Comparison of ENCODE assay signal across 20 cellular contexts in genomic region chr3:9056581-9056980, GRCh38.
DNase-seq lines count a peak whose midpoint lies in the region; ATAC-seq and TF ChIP-seq lines count a peak whose summit lies in the region.
"Had no signal": no experiment of that assay in that cellular context is flagged by ENCODE, and none has a peak within 500 bp of the region (broad histone marks: within the 10 kb centered on the region; RNA-seq: fewer than 3 reads in every experiment).

No MANE protein-coding gene starts in this region.

- H2BK120ac ChIP-seq in neuronal stem cell (ENCODE audit: low read depth, low read length), result no peak overlapping the region

- H3K4me1 ChIP-seq in ectodermal cell (ENCODE audit: control insufficient read depth, insufficient read depth, low read length) (peaks cover 21% of the 10 kb centered on the region), neuronal stem cell (ENCODE audit: control insufficient read depth in 2 of 2, insufficient read depth in 1 of 2, low read depth in 1 of 2, low read length in 2 of 2) (peaks cover 0 to 14% of the 10 kb centered on the region in 2 donors)

- no peaks in the 10 kb centered on the region for H3K4me1 Mint-ChIP-seq in activated CD8-positive, alpha-beta T cell treated with anti-CD3 and anti-CD28 coated beads, Interleukin-2, amount 10 ng/mL, durations not matched to agents 7 days and 5 days (ENCODE audit: low read depth)
- no peaks in the 10 kb centered on the region for H3K4me1 Mint-ChIP-seq in effector memory CD8-positive, alpha-beta T cell (ENCODE audit: low read depth in 2 of 2)

- H2BK15ac ChIP-seq in neuronal stem cell (ENCODE audit: low read length), result no peak overlapping the region

- no peaks in the 10 kb centered on the region for H3K36me3 Mint-ChIP-seq in activated CD8-positive, alpha-beta T cell treated with anti-CD3 and anti-CD28 coated beads, Interleukin-2, amount 10 ng/mL, durations not matched to agents 7 days and 5 days (ENCODE audit: low read depth)
- H3K36me3 Mint-ChIP-seq in effector memory CD8-positive, alpha-beta T cell (ENCODE audit: insufficient read depth), result peaks cover 3% of the 10 kb centered on the region

- H4K8ac ChIP-seq in neuronal stem cell (ENCODE audit: low read depth, low read length), result no peak overlapping the region

- no peak overlapping the region for H3K4me2 ChIP-seq in neuronal stem cell (ENCODE audit: insufficient read depth, low read length, poor library complexity, severe bottlenecking)

- H3K9me3 ChIP-seq in ectodermal cell (ENCODE audit: control insufficient read depth, low read length), result no peaks in the 10 kb centered on the region
- H3K9me3 ChIP-seq in neuronal stem cell (replicated peaks in 1 of 2; ENCODE audit: control insufficient read depth in 2 of 2, insufficient read depth in 1 of 2, low read depth in 1 of 2, low read length in 2 of 2), result peaks cover 2 to 8% of the 10 kb centered on the region in 2 donors

- peak overlapping the region; percentile 26 for H3K27ac ChIP-seq in ectodermal cell (ENCODE audit: insufficient read depth, low read depth, low read length, poor library complexity, severe bottlenecking)
- no peak overlapping the region for H3K27ac ChIP-seq in neuronal stem cell (replicated peaks; ENCODE audit: low read length)
- H3K27ac ChIP-seq: C4-2B, GM23248, HL-60 had no signal

- no peak for ATAC-seq in activated CD8-positive, alpha-beta T cell treated with anti-CD3 and anti-CD28 coated beads, Interleukin-2, amount 10 ng/mL, durations not matched to agents 7 days and 5 days
- no peak for ATAC-seq in effector memory CD8-positive, alpha-beta T cell (replicated peaks)
- ATAC-seq: HCT116, K562 had no signal

- no peaks in the 10 kb centered on the region for H3K9me3 Mint-ChIP-seq in activated CD8-positive, alpha-beta T cell treated with anti-CD3 and anti-CD28 coated beads, Interleukin-2, amount 10 ng/mL, durations not matched to agents 7 days and 5 days (ENCODE audit: insufficient read depth)
- H3K9me3 Mint-ChIP-seq in effector memory CD8-positive, alpha-beta T cell, result no peaks in the 10 kb centered on the region
- H3K9me3 Mint-ChIP-seq: HFFc6 had no signal

- no peaks in the 10 kb centered on the region for H3K27me3 ChIP-seq in ectodermal cell (ENCODE audit: control insufficient read depth, insufficient read depth, low read length, poor library complexity, severe bottlenecking)
- no peaks in the 10 kb centered on the region for H3K27me3 ChIP-seq in neuronal stem cell (ENCODE audit: control insufficient read depth in 3 of 3, insufficient read depth in 3 of 3, low read depth in 1 of 3, low read length in 3 of 3)

- no peak overlapping the region for H3K4ac ChIP-seq in neuronal stem cell (ENCODE audit: low read length)

- no peak overlapping the region for H2BK12ac ChIP-seq in neuronal stem cell (ENCODE audit: low read length)

- H3K4me3 Mint-ChIP-seq in activated CD8-positive, alpha-beta T cell treated with anti-CD3 and anti-CD28 coated beads, Interleukin-2, amount 10 ng/mL, durations not matched to agents 7 days and 5 days, result no peak overlapping the region
- no peak overlapping the region for H3K4me3 Mint-ChIP-seq in effector memory CD8-positive, alpha-beta T cell
- H3K4me3 Mint-ChIP-seq: CD4-positive, alpha-beta T cell; HFFc6 had no signal

- no peak overlapping the region for H3K18ac ChIP-seq in neuronal stem cell (ENCODE audit: low read length)

- TF ChIP-seq CTCF in GM10266 (IDR thresholded peaks at IDR 0.05; ENCODE audit: control insufficient read depth, insufficient read depth, low read depth, missing control alignments), result no peak

- H2AFZ ChIP-seq in neuronal stem cell (ENCODE audit: low read length), result no peak overlapping the region
- H2AFZ ChIP-seq: GM23248 had no signal

- H4K91ac ChIP-seq in neuronal stem cell (ENCODE audit: low read depth, low read length, poor library complexity), result no peak overlapping the region

- H3K4me3 ChIP-seq in ectodermal cell (ENCODE audit: insufficient read depth, low read depth, low read length) (no peak overlapping the region), neuronal stem cell (ENCODE audit: low read length in 2 of 2) (no peak overlapping the region)
- H3K4me3 ChIP-seq: GM23248, K562 had no signal

- POLR2A ChIA-PET in activated CD8-positive, alpha-beta T cell treated with anti-CD3 and anti-CD28 coated beads, Interleukin-2, amount 10 ng/mL, durations not matched to agents 7 days and 5 days (lab: Charles Lee), result no interaction called here

- H3K79me1 ChIP-seq in neuronal stem cell (ENCODE audit: low read depth, low read length), result no peaks in the 10 kb centered on the region

- DNase-seq in medulla oblongata (ENCODE audit: extremely low spot score), result peak; percentile 71
- DNase-seq in neuronal stem cell (ENCODE audit: low spot score), result peak; percentile 5
- no peak for DNase-seq in HuH-7 (ENCODE audit: low spot score)
- no peak for DNase-seq in activated CD8-positive, alpha-beta T cell treated with anti-CD3 and anti-CD28 coated beads, Interleukin-2, amount 10 ng/mL, durations not matched to agents 7 days and 5 days
- DNase-seq in GM10266 (ENCODE audit: extremely low spot score), result no peak
- no peak for DNase-seq in effector memory CD8-positive, alpha-beta T cell
- DNase-seq: ACHN; CD4-positive, alpha-beta T cell; DMS 273 treated with DMSO at 0.1 percent for 48 hours; DMS53; DND-41; EL; GM23248; HFFc6; IMR-90 had no signal

- no peak overlapping the region for H2AK5ac ChIP-seq in neuronal stem cell (ENCODE audit: low read depth, low read length)

- no peak overlapping the region for H2BK5ac ChIP-seq in neuronal stem cell (ENCODE audit: low read length)

- CTCF ChIA-PET in activated CD8-positive, alpha-beta T cell treated with anti-CD3 and anti-CD28 coated beads, Interleukin-2, amount 10 ng/mL, durations not matched to agents 7 days and 5 days (lab: Charles Lee), result no interaction called here

- no peak overlapping the region for H3K27ac Mint-ChIP-seq in activated CD8-positive, alpha-beta T cell treated with anti-CD3 and anti-CD28 coated beads, Interleukin-2, amount 10 ng/mL, durations not matched to agents 7 days and 5 days
- H3K27ac Mint-ChIP-seq in effector memory CD8-positive, alpha-beta T cell, result no peak overlapping the region
- H3K27ac Mint-ChIP-seq: CD4-positive, alpha-beta T cell; HFFc6 had no signal

- H3K9ac ChIP-seq in neuronal stem cell (ENCODE audit: low read depth, low read length, poor library complexity), result no peak overlapping the region
- H3K9ac ChIP-seq: GM23248 had no signal

- H3K23ac ChIP-seq in neuronal stem cell (ENCODE audit: low read depth, low read length, poor library complexity), result no peak overlapping the region

- H3K36me3 ChIP-seq in ectodermal cell (ENCODE audit: control insufficient read depth, insufficient read depth, low read length) (peaks cover 12% of the 10 kb centered on the region), neuronal stem cell (replicated peaks in 1 of 2; ENCODE audit: control insufficient read depth in 2 of 2, insufficient read depth in 2 of 2, low read length in 2 of 2) (peaks cover 6 to 98% of the 10 kb centered on the region in 2 donors)

- H3K27me3 Mint-ChIP-seq in activated CD8-positive, alpha-beta T cell treated with anti-CD3 and anti-CD28 coated beads, Interleukin-2, amount 10 ng/mL, durations not matched to agents 7 days and 5 days (ENCODE audit: low read depth), result peaks cover 2% of the 10 kb centered on the region
- peaks cover 0 to 10% of the 10 kb centered on the region in 2 donors for H3K27me3 Mint-ChIP-seq in effector memory CD8-positive, alpha-beta T cell
- H3K27me3 Mint-ChIP-seq: CD4-positive, alpha-beta T cell had no signal

- 26 to 31% methylated on average over 5 of the region's 5 CpGs for WGBS in ectodermal cell, 2 experiments
- no CpG with 5 or more reads among the region's 5 CpGs for WGBS in neuronal stem cell (ENCODE audit: extremely low coverage in 2 of 2, insufficient read length in 2 of 2, insufficient replicate concordance in 1 of 2), 2 donors

- H3K14ac ChIP-seq in neuronal stem cell (ENCODE audit: low read length), result no peak overlapping the region

Comparison
In these comparisons a context has a peak if more than half of its experiments do, and no peak if none do; other contexts are left out.
1. DNase-seq: peak in medulla oblongata (single experiment) and neuronal stem cell (single experiment); none in HuH-7 (single experiment), activated CD8-positive, alpha-beta T cell treated with anti-CD3 and anti-CD28 coated beads, Interleukin-2, amount 10 ng/mL, durations not matched to agents 7 days and 5 days (single experiment), GM10266 (single experiment) and effector memory CD8-positive, alpha-beta T cell (0 of 3).